Comparison of ENCODE assay signal across 8 cellular contexts in the genomic region with DNA sequence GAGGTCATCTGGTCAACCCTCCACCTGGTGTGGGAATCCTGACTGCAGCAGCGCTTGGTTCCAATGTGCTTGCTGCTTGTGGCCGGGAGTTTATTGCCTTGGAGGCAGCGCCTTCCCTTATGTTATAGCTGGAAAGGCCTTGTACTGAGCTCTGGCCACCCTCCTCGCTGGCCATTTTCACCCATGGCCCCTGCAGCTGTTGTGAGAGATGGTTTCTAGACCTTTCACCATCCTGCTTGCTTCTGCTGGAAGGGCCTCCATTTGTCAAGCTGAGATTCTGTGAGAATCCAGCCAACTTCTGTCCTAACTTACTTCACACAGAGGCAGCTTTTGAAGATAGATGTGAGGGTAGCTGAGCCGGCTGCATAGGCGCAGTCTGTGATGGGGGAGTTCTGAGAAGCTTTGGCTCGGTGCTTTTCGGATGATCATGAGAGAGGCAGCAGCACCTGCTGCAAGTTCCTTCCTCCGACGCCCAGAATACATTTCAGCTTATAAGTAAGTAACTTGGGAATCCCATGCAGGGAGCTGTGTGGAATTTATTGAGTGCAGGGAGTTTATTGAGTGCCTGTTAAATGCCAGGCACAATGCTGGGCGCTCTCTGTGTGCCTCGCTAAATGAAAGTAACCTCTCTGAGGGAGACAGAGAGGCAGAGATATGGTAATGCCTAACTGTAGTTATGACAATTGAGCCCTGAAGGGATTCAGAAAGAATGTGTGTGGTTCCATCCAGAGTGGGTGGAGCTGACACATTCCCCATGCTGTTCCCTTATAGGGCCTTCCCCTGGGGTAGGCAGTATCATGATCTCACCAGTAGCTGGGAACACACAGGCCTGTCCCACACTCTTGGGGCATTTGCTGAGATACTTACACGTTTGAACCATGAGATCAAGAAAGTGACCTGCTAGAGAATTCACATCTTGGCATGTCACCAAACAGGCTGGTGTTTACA. TPM values are rescaled to one million over a fixed set of nuclear protein-coding genes. Genes with fewer than 3 reads are reported as not detected.
DNase-seq lines count a peak whose midpoint lies in the region; ATAC-seq and TF ChIP-seq lines count a peak whose summit lies in the region.

No MANE protein-coding gene starts in this region.

- H3K4me3 Mint-ChIP-seq in activated T-helper 17 cell treated with anti-CD3 and anti-CD28 coated beads, Interleukin-2, amount 50 U/mL, for 72 hours, result no peak overlapping the region
- H3K4me3 Mint-ChIP-seq in CD14-positive monocyte, result no peak overlapping the region

- in situ Hi-C loops in gastrocnemius medialis (cut with MboI; ENCODE audit: low sequenced_read_pairs in 4 of 4), result loop anchor here in 1 of 4 donors (25.0 kb wide), 1 partner anchor 390 kb away; no protein-coding TSS in a partner anchor

- TF ChIP-seq POLR2A in gastrocnemius medialis (IDR thresholded peaks at IDR 0.05), result no peak

- intact Hi-C loops in heart right ventricle (cut with DNase I) (loop anchor here in 4 of 10 donors (1.0 to 10.0 kb wide), 5 partner anchors 43 to 117 kb away; no protein-coding TSS in a partner anchor), gastrocnemius medialis (cut with DNase I; ENCODE audit: low total_unique reads) (loop anchor here (5.0 to 10.0 kb wide), 7 partner anchors 55 to 1737 kb away; partner anchors contain the start of genes ACAA2, C18orf32, CXXC1 and MBD1), CD14-positive monocyte (cut with micrococcal nuclease) (no loop called here)

- no peaks in the 10 kb centered on the region for H3K36me3 ChIP-seq in H7 (replicated peaks; ENCODE audit: control insufficient read depth, insufficient read depth, low read length)
- peaks cover 0 to 8% (median 0%) of the 10 kb centered on the region in 9 donors for H3K36me3 ChIP-seq in heart right ventricle
- no peaks in the 10 kb centered on the region for H3K36me3 ChIP-seq in gastrocnemius medialis

- peaks cover 16 to 84% (median 63%) of the 10 kb centered on the region in 9 donors for H3K4me1 ChIP-seq in heart right ventricle
- peaks cover 47 to 60% of the 10 kb centered on the region in 2 donors for H3K4me1 ChIP-seq in gastrocnemius medialis

- peaks cover 3% of the 10 kb centered on the region for H3K27me3 Mint-ChIP-seq in activated T-helper 17 cell treated with anti-CD3 and anti-CD28 coated beads, Interleukin-2, amount 50 U/mL, for 72 hours
- H3K27me3 Mint-ChIP-seq in CD14-positive monocyte (ENCODE audit: low read depth in 3 of 3), result peaks cover 5 to 13% (median 9%) of the 10 kb centered on the region in 3 donors

- no peaks in the 10 kb centered on the region for H3K36me3 Mint-ChIP-seq in activated T-helper 17 cell treated with anti-CD3 and anti-CD28 coated beads, Interleukin-2, amount 50 U/mL, for 72 hours (ENCODE audit: low read depth)
- peaks cover 4 to 33% of the 10 kb centered on the region in 2 donors for H3K36me3 Mint-ChIP-seq in CD14-positive monocyte

- TF ChIP-seq CTCF in heart right ventricle (IDR thresholded peaks at IDR 0.05) (no peak), gastrocnemius medialis (IDR thresholded peaks at IDR 0.05 in 4 of 5, conservative IDR thresholded peaks at IDR 0.05 in 1 of 5) (no peak), CD14-positive monocyte (IDR thresholded peaks at IDR 0.05) (no peak)

- 78 to 80% methylated on average over 13 of the region's 13 CpGs for WGBS in heart right ventricle, 2 donors

- no peak overlapping the region for H3K27ac Mint-ChIP-seq in activated T-helper 17 cell treated with anti-CD3 and anti-CD28 coated beads, Interleukin-2, amount 50 U/mL, for 72 hours
- H3K27ac Mint-ChIP-seq in CD14-positive monocyte, result peak overlapping the region in 1 of 7 donors; percentile 12

- peak; percentile 80 for ATAC-seq in activated T-helper 17 cell treated with anti-CD3 and anti-CD28 coated beads, Interleukin-2, amount 50 U/mL, for 72 hours (replicated peaks)
- ATAC-seq in heart right ventricle, result peak; percentile 51 to 87 (median 65)
- peak; percentile 20 to 29 for ATAC-seq in gastrocnemius medialis

- H3K27ac ChIP-seq in heart right ventricle (peak overlapping the region in 9 of 10 donors; percentile 45 to 79 (median 63)), gastrocnemius medialis (peak overlapping the region; percentile 53 to 77 (median 72)), substantia nigra (ENCODE audit: low read depth, low read length, poor library complexity, severe bottlenecking) (no peak overlapping the region)

- no peaks in the 10 kb centered on the region for H3K27me3 ChIP-seq in H7 (ENCODE audit: control insufficient read depth, insufficient read depth, low read length)
- no peaks in the 10 kb centered on the region for H3K27me3 ChIP-seq in heart right ventricle
- no peaks in the 10 kb centered on the region for H3K27me3 ChIP-seq in gastrocnemius medialis

- peaks cover 10% of the 10 kb centered on the region for H3K4me1 Mint-ChIP-seq in activated T-helper 17 cell treated with anti-CD3 and anti-CD28 coated beads, Interleukin-2, amount 50 U/mL, for 72 hours
- peaks cover 35% of the 10 kb centered on the region for H3K4me1 Mint-ChIP-seq in CD14-positive monocyte

- no peaks in the 10 kb centered on the region for H3K9me3 ChIP-seq in heart right ventricle
- no peaks in the 10 kb centered on the region for H3K9me3 ChIP-seq in gastrocnemius medialis

- DNase-seq in H7, result peak; percentile 61
- DNase-seq in heart right ventricle, result peak in 1 of 2 donors; percentile 34
- peak in 1 of 2 donors; percentile 39 for DNase-seq in gastrocnemius medialis
- no peak for DNase-seq in CD14-positive monocyte (ENCODE audit: low spot score)
- no peak for DNase-seq in substantia nigra (lab: John Stamatoyannopoulos, UW)
- DNase-seq in activated CD4-positive, alpha-beta T cell treated with anti-CD3 and anti-CD28 coated beads for 48 hours, result no peak
- DNase-seq in activated naive CD4-positive, alpha-beta T cell (lab: John Stamatoyannopoulos, UW), result no peak

- H3K4me3 ChIP-seq in H7 (ENCODE audit: insufficient read depth, low read depth, low read length) (no peak overlapping the region), heart right ventricle (no peak overlapping the region), gastrocnemius medialis (no peak overlapping the region)

- H3K9me3 Mint-ChIP-seq in activated T-helper 17 cell treated with anti-CD3 and anti-CD28 coated beads, Interleukin-2, amount 50 U/mL, for 72 hours, result no peaks in the 10 kb centered on the region
- peaks cover 0 to 5% (median 0%) of the 10 kb centered on the region in 7 donors for H3K9me3 Mint-ChIP-seq in CD14-positive monocyte

RNA-seq across cellular contexts. Expression of gene CTIF, which starts 8.9 kb away (rescaled TPM):
- 9.8 and 25.7 TPM in 2 replicates for total RNA-seq in H7 (2014; rRNA removed; shearing (Covaris generic))
- 1 to 10 TPM; 7.9 to 8.2 TPM for total RNA-seq in activated T-helper 17 cell treated with anti-CD3 and anti-CD28 coated beads, Interleukin-2, amount 50 U/mL, for 72 hours
- total RNA-seq in heart right ventricle, result 10 to 100 TPM; 44.5 to 68.9 (median 58.9) TPM
- polyA plus RNA-seq in heart right ventricle, result 10 to 100 TPM; 49.7 to 74.1 TPM
- 10 to 100 TPM; 20.2 to 35.4 (median 23.1) TPM for total RNA-seq in gastrocnemius medialis
- 1 to 10 TPM in 1 of 2 donors, under 1 TPM in 1; 0.38 to 1.2 TPM for polyA plus RNA-seq in CD14-positive monocyte

Comparison
In these comparisons a context has a peak if more than half of its experiments do, and no peak if none do; other contexts are left out.
1. ATAC-seq: peak in every context shown above with its lines; median percentile 80 in activated T-helper 17 cell treated with anti-CD3 and anti-CD28 coated beads, Interleukin-2, amount 50 U/mL, for 72 hours; 65 in heart right ventricle; 24 in gastrocnemius medialis.